8 cellular contexts compared by ENCODE assay signal in the genomic region with DNA sequence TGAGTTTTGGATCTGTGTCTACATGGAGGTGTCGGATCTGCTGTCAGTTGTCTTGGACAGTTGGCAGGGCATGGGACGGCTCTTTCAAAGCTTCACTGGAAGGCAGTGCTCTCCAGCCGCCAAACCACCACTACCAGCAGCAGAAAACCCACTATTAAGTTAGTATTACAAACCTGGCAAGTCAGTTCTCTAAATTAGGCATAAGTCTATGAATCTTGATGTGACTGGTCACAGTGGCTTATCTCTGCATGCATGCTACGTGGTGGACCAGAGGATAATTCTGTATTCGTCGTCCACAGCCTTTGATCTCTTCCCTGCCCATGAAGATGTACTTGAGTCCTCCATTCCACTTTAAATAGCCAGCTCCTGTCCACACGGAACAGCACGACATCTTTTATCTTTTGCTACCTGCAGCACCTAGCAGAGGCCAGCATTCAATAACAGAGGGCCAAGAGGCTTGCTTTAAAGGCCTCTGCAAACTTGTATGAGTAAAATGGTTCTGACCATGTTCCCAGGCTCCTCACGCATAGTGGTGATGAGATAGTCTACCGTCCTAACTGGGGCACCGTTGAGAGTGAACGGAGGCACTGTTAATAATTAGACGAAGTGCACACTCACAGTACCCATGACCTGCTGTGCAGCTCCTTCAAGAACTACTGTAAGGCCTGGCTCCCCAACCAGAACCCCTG. TPM values are rescaled to one million over a fixed set of nuclear protein-coding genes. Genes with fewer than 3 reads are reported as not detected.
A peak's percentile ranks its signal among the peaks of the same experiment; 100 is the strongest.
DNase-seq lines count a peak whose midpoint lies in the region; ATAC-seq, FAIRE-seq and TF ChIP-seq lines count a peak whose summit lies in the region.

No MANE protein-coding gene starts in this region.

- no peaks in the 10 kb centered on the region for H3K79me2 ChIP-seq in fibroblast of lung (ENCODE audit: control insufficient read depth, insufficient read depth, low read length)

- no peaks in the 10 kb centered on the region for H3K27me3 ChIP-seq in fibroblast of lung (ENCODE audit: control insufficient read depth, insufficient read depth, low read length)

- H3K4me3 Mint-ChIP-seq in Calu3 (ENCODE audit: low read depth, unreplicated experiment) = peak overlapping the region; percentile 62
- peak overlapping the region; percentile 70 for H3K4me3 Mint-ChIP-seq in progenitor cell of endocrine pancreas (ENCODE audit: low read depth)

- peaks cover 24% of the 10 kb centered on the region for H3K36me3 Mint-ChIP-seq in Calu3 (ENCODE audit: insufficient read depth, unreplicated experiment)
- H3K36me3 Mint-ChIP-seq in progenitor cell of endocrine pancreas (ENCODE audit: insufficient read depth) = no peaks in the 10 kb centered on the region

- peak; percentile 58 for FAIRE-seq in RCC 7860 (lab: Jason Lieb, UNC)

- no peaks in the 10 kb centered on the region for H3K36me3 ChIP-seq in fibroblast of lung (ENCODE audit: control insufficient read depth, insufficient read depth, low read length)

- H3K4me2 ChIP-seq in fibroblast of lung (ENCODE audit: extremely low read depth, insufficient read depth, low read length) = peak overlapping the region; percentile 62

- H3K9me3 ChIP-seq in fibroblast of lung (ENCODE audit: control insufficient read depth, insufficient read depth, low read depth, low read length) = no peaks in the 10 kb centered on the region

- BruUV-seq in Calu3 (replicated peaks; lab: Mats Ljungman, UMichigan) = TSS peak; percentile 45

- H3K4me3 ChIP-seq in fibroblast of lung (replicated peaks in 1 of 4; ENCODE audit: control extremely low read depth in 1 of 4, insufficient read depth in 1 of 4, low read depth in 3 of 4, low read length in 4 of 4) = peak overlapping the region; percentile 41 to 68 (median 46)

- ATAC-seq in GM18498 (IDR thresholded peaks at IDR 0.05; ENCODE audit: unreplicated experiment) = no peak
- ATAC-seq in HG03280 (IDR thresholded peaks at IDR 0.05; ENCODE audit: unreplicated experiment) = no peak

- CTCF ChIA-PET in Calu3 (lab: Charles Lee) = interaction anchor here (0.7 to 3.0 kb wide), 6 partner anchors 7 to 52 kb away, joined by 3 to 17 read pairs (median 5); no protein-coding TSS in a partner anchor

- intact Hi-C loops in Calu3 (cut with micrococcal nuclease; ENCODE audit: unreplicated experiment) = no loop called here

- H3K9me3 Mint-ChIP-seq in Calu3 (ENCODE audit: low read depth, unreplicated experiment) = no peaks in the 10 kb centered on the region
- H3K9me3 Mint-ChIP-seq in progenitor cell of endocrine pancreas (ENCODE audit: low read depth) = no peaks in the 10 kb centered on the region

- no peaks in the 10 kb centered on the region for H4K20me1 ChIP-seq in fibroblast of lung (ENCODE audit: control insufficient read depth, extremely low read depth, insufficient read depth, low read length)

- no peak overlapping the region for H3K27ac ChIP-seq in fibroblast of lung (ENCODE audit: insufficient read depth, low read length)

- H3K27ac Mint-ChIP-seq in Calu3 (ENCODE audit: unreplicated experiment) (peak overlapping the region; percentile 53), progenitor cell of endocrine pancreas (peak overlapping the region; percentile 22)

- peaks cover 42% of the 10 kb centered on the region for H3K4me1 Mint-ChIP-seq in Calu3 (ENCODE audit: low read depth, unreplicated experiment)
- peaks cover 48% of the 10 kb centered on the region for H3K4me1 Mint-ChIP-seq in progenitor cell of endocrine pancreas (ENCODE audit: low read depth)

- no peak for TF ChIP-seq CTCF in Calu3 (IDR thresholded peaks at IDR 0.05; ENCODE audit: unreplicated experiment)
- TF ChIP-seq CTCF in fibroblast of lung (conservative IDR thresholded peaks at IDR 0.05 in 1 of 2, IDR thresholded peaks at IDR 0.05 in 1 of 2; ENCODE audit: low read depth in 1 of 2, low read length in 2 of 2) = no peak
- TF ChIP-seq CTCF in progenitor cell of endocrine pancreas (IDR thresholded peaks at IDR 0.05; ENCODE audit: unreplicated experiment) = no peak

- no peak overlapping the region for H3K9ac ChIP-seq in fibroblast of lung (ENCODE audit: insufficient read depth, low read length)

- peaks cover 13% of the 10 kb centered on the region for H3K4me1 ChIP-seq in fibroblast of lung (ENCODE audit: control insufficient read depth, extremely low read depth, insufficient read depth, low read length)

- H2AFZ ChIP-seq in fibroblast of lung (ENCODE audit: low read length) = no peak overlapping the region

- DNase-seq in Calu3 = no peak
- DNase-seq in RCC 7860 (ENCODE audit: low spot score) = peak; percentile 49
- no peak for DNase-seq in fibroblast of lung (ENCODE audit: low read depth in 2 of 2)
- DNase-seq in progenitor cell of endocrine pancreas (ENCODE audit: low spot score, unreplicated experiment) = no peak
- DNase-seq in epidermal melanocyte (ENCODE audit: insufficient read length, low spot score) = no peak
- no peak for DNase-seq in H4 (ENCODE audit: low spot score)

- H3K27me3 Mint-ChIP-seq in Calu3 (ENCODE audit: unreplicated experiment) (no peaks in the 10 kb centered on the region), progenitor cell of endocrine pancreas (peaks cover 4% of the 10 kb centered on the region)

RNA-seq across cellular contexts. Expression of gene GPR146, which starts 0.8 kb away (rescaled TPM):
- total RNA-seq in Calu3 (2022) (0.66 and 1.8 TPM in 2 replicates), fibroblast of lung (3.1 and 3.3 TPM in 2 replicates), progenitor cell of endocrine pancreas (1.6 and 1.9 TPM in 2 replicates)
- polyA plus RNA-seq in fibroblast of lung = 0.30 and 2.2 TPM in 2 replicates
- 0.27 and 0.87 TPM in 2 replicates for polyA plus RNA-seq in fibroblast of lung (2012)
- polyA minus RNA-seq in fibroblast of lung (ENCODE audit: low replicate concordance) = 0.44 and 18.7 TPM in 2 replicates
- total RNA-seq in H4 (2014; rRNA removed; shearing (Covaris generic)) = 3.4 and 5.7 TPM in 2 replicates

RNA-seq across cellular contexts. Expression of gene GPER1, which starts 42.7 kb away (rescaled TPM):
- total RNA-seq in Calu3 (2022) (0.26 and 1.1 TPM in 2 replicates), fibroblast of lung (1.5 and 2.3 TPM in 2 replicates), progenitor cell of endocrine pancreas (0.50 and 0.64 TPM in 2 replicates)
- 2.0 and 2.4 TPM in 2 replicates for polyA plus RNA-seq in fibroblast of lung
- polyA plus RNA-seq in fibroblast of lung (2012) = 2.2 and 2.9 TPM in 2 replicates
- polyA minus RNA-seq in fibroblast of lung (ENCODE audit: low replicate concordance) = 3.5 TPM in 2 replicates
- 0.97 and 1.5 TPM in 2 replicates for total RNA-seq in H4 (2014; rRNA removed; shearing (Covaris generic))
